ENCODE assay signal across 8 cellular contexts in genomic region chr20:62303049-62303326, GRCh38. TPM values are rescaled to one million over a fixed set of nuclear protein-coding genes. Genes with fewer than 3 reads are reported as not detected.
DNase-seq lines count a peak whose midpoint lies in the region; TF ChIP-seq lines count a peak whose summit lies in the region.

No MANE protein-coding gene starts in this region.

- H3K14ac ChIP-seq in neuronal stem cell (ENCODE audit: low read length) = peak overlapping the region; percentile 38

- no peak overlapping the region for H3K4ac ChIP-seq in neuronal stem cell (ENCODE audit: low read length)

- peak overlapping the region in 7 of 8 donors; percentile 93 to 100 (median 97) for H3K4me3 Mint-ChIP-seq in CD4-positive, alpha-beta memory T cell
- peak overlapping the region; percentile 87 for H3K4me3 Mint-ChIP-seq in endodermal cell

- H2BK15ac ChIP-seq in neuronal stem cell (ENCODE audit: low read length) = no peak overlapping the region

- H3K9me3 Mint-ChIP-seq in CD4-positive, alpha-beta memory T cell = no peaks in the 10 kb centered on the region
- H3K9me3 Mint-ChIP-seq in endodermal cell = peaks cover 1% of the 10 kb centered on the region

- WGBS in endodermal cell (ENCODE audit: insufficient coverage in 1 of 2, insufficient read length in 1 of 2), 2 experiments = 0% methylated on average over 18 to 39 of the region's 39 CpGs
- no CpG with 5 or more reads among the region's 39 CpGs for WGBS in neuronal stem cell (ENCODE audit: extremely low coverage in 2 of 2, insufficient read length in 2 of 2, insufficient replicate concordance in 1 of 2), 2 donors

- no peaks in the 10 kb centered on the region for H3K9me2 ChIP-seq in OCI-LY7 (ENCODE audit: insufficient read depth, low read length)

- H3K4me1 Mint-ChIP-seq in CD4-positive, alpha-beta memory T cell = peaks cover 10 to 32% (median 23%) of the 10 kb centered on the region in 4 donors
- H3K4me1 Mint-ChIP-seq in endodermal cell = peaks cover 14% of the 10 kb centered on the region

- POLR2A ChIA-PET in CD4-positive, alpha-beta memory T cell (lab: Charles Lee; ENCODE audit: partially characterized antibody) = interaction anchor here (2.3 kb wide), 1 partner anchor 83 kb away, joined by 19 read pairs; the partner anchor contains the start of gene RPS21
- POLR2A ChIA-PET in OCI-LY7 (lab: Charles Lee) = interaction anchor here (0.9 kb wide), 1 partner anchor 67 kb away, joined by 4 read pairs; no protein-coding TSS in a partner anchor

- CTCF ChIA-PET in CD4-positive, alpha-beta memory T cell (lab: Charles Lee; ENCODE audit: partially characterized antibody) = interaction anchor here (1.7 kb wide), 1 partner anchor 80 kb away, joined by 7 read pairs; no protein-coding TSS in a partner anchor
- CTCF ChIA-PET in OCI-LY7 (lab: Charles Lee; ENCODE audit: unreplicated experiment) = no interaction called here

- H4K8ac ChIP-seq in neuronal stem cell (ENCODE audit: low read depth, low read length) = no peak overlapping the region

- peaks cover 7 to 28% of the 10 kb centered on the region in 2 donors for H3K36me3 Mint-ChIP-seq in CD4-positive, alpha-beta memory T cell
- peaks cover 25% of the 10 kb centered on the region for H3K36me3 Mint-ChIP-seq in endodermal cell (ENCODE audit: low read depth)

- peak overlapping the region; percentile 90 for H2BK5ac ChIP-seq in neuronal stem cell (ENCODE audit: low read length)

- H3K4me3 ChIP-seq in CD4-positive, alpha-beta memory T cell (ENCODE audit: low read length in 2 of 2) = peak overlapping the region in 1 of 2 donors; percentile 96
- H3K4me3 ChIP-seq in OCI-LY7 (ENCODE audit: low read depth, low read length, poor library complexity, severe bottlenecking) = peak overlapping the region; percentile 100
- peak overlapping the region; percentile 98 for H3K4me3 ChIP-seq in endodermal cell (ENCODE audit: low read length)
- peak overlapping the region; percentile 97 for H3K4me3 ChIP-seq in neuronal stem cell (ENCODE audit: low read length in 2 of 2)

- peak overlapping the region; percentile 90 for H2AK5ac ChIP-seq in neuronal stem cell (ENCODE audit: low read depth, low read length)

- H3K4me1 ChIP-seq in CD4-positive, alpha-beta memory T cell (ENCODE audit: insufficient read depth, low read length) = peaks cover 30% of the 10 kb centered on the region
- H3K4me1 ChIP-seq in OCI-LY7 (ENCODE audit: insufficient read depth, low read length, poor library complexity, severe bottlenecking) = peaks cover 27% of the 10 kb centered on the region
- peaks cover 13% of the 10 kb centered on the region for H3K4me1 ChIP-seq in endodermal cell (ENCODE audit: control insufficient read depth, insufficient read depth, low read length)
- peaks cover 8 to 10% of the 10 kb centered on the region in 2 donors for H3K4me1 ChIP-seq in neuronal stem cell (ENCODE audit: control insufficient read depth in 2 of 2, insufficient read depth in 1 of 2, low read depth in 1 of 2, low read length in 2 of 2)

- peak overlapping the region; percentile 57 to 99 (median 98) for H3K27ac Mint-ChIP-seq in CD4-positive, alpha-beta memory T cell
- peak overlapping the region; percentile 78 for H3K27ac Mint-ChIP-seq in endodermal cell

- H3K18ac ChIP-seq in neuronal stem cell (ENCODE audit: low read length) = peak overlapping the region; percentile 85

- H3K79me2 ChIP-seq in OCI-LY7 (ENCODE audit: insufficient read depth, low read depth, low read length) = peaks cover 32% of the 10 kb centered on the region

- H2AFZ ChIP-seq in OCI-LY7 (ENCODE audit: low read length) (no peak overlapping the region), neuronal stem cell (ENCODE audit: low read length) (peak overlapping the region; percentile 72)

- intact Hi-C loops in CD4-positive, alpha-beta memory T cell (cut with micrococcal nuclease) = loop anchor here (5.0 kb wide), 1 partner anchor 291 kb away; no protein-coding TSS in a partner anchor
- intact Hi-C loops in OCI-LY7 (cut with micrococcal nuclease; ENCODE audit: unreplicated experiment) = loop anchor here (2.0 kb wide), 1 partner anchor 104 kb away; the partner anchor contains the start of gene CABLES2

- H4K20me1 ChIP-seq in OCI-LY7 (ENCODE audit: insufficient read depth, low read length) = peaks cover 16% of the 10 kb centered on the region; the same call in 1 of the 2 replicates

- H3K27me3 Mint-ChIP-seq in CD4-positive, alpha-beta memory T cell = no peaks in the 10 kb centered on the region
- no peaks in the 10 kb centered on the region for H3K27me3 Mint-ChIP-seq in endodermal cell (ENCODE audit: insufficient read depth)

- H3K4me2 ChIP-seq in OCI-LY7 (ENCODE audit: low read length) = peak overlapping the region; percentile 82
- peak overlapping the region; percentile 89 for H3K4me2 ChIP-seq in neuronal stem cell (ENCODE audit: insufficient read depth, low read length, poor library complexity, severe bottlenecking)

- H2BK120ac ChIP-seq in neuronal stem cell (ENCODE audit: low read depth, low read length) = no peak overlapping the region

- no TSS peak for BruUV-seq in OCI-LY7 (replicated peaks; lab: Mats Ljungman, UMichigan)

- H3K9ac ChIP-seq in endodermal cell (ENCODE audit: extremely low read depth, low read length, poor library complexity, severe bottlenecking) (peak overlapping the region; percentile 84), neuronal stem cell (ENCODE audit: low read depth, low read length, poor library complexity) (peak overlapping the region; percentile 99)

- H3K23ac ChIP-seq in neuronal stem cell (ENCODE audit: low read depth, low read length, poor library complexity) = peak overlapping the region; percentile 85

- H3K79me1 ChIP-seq in neuronal stem cell (ENCODE audit: low read depth, low read length) = peaks cover 31% of the 10 kb centered on the region

- no peak overlapping the region for H4K91ac ChIP-seq in neuronal stem cell (ENCODE audit: low read depth, low read length, poor library complexity)

- no peak for TF ChIP-seq CTCF in OCI-LY7 (conservative IDR thresholded peaks at IDR 0.05; ENCODE audit: low read length)
- no peak for TF ChIP-seq CTCF in endodermal cell (conservative IDR thresholded peaks at IDR 0.05)

- no peak for DNase-seq in CD4-positive, alpha-beta memory T cell
- DNase-seq in OCI-LY7 (ENCODE audit: low spot score) (no peak), endodermal cell (no peak), neuronal stem cell (ENCODE audit: low spot score) (no peak), NCI-H1092 treated with DMSO at 0.1 percent for 48 hours (lab: John Stamatoyannopoulos, UW) (no peak), NCI-H2227 (lab: John Stamatoyannopoulos, UW; ENCODE audit: unreplicated experiment) (no peak), NCI-H2081 (lab: John Stamatoyannopoulos, UW) (no peak), GM19238 (ENCODE audit: insufficient read length, low spot score) (no peak)

- H3K9me3 ChIP-seq in CD4-positive, alpha-beta memory T cell (ENCODE audit: control insufficient read depth in 1 of 2, low read length in 2 of 2) = no peaks in the 10 kb centered on the region
- H3K9me3 ChIP-seq in OCI-LY7 (ENCODE audit: low read length) (no peaks in the 10 kb centered on the region), endodermal cell (ENCODE audit: control insufficient read depth, low read length) (no peaks in the 10 kb centered on the region), neuronal stem cell (replicated peaks in 1 of 2; ENCODE audit: control insufficient read depth in 2 of 2, insufficient read depth in 1 of 2, low read depth in 1 of 2, low read length in 2 of 2) (no peaks in the 10 kb centered on the region)

- H3K36me3 ChIP-seq in CD4-positive, alpha-beta memory T cell (ENCODE audit: insufficient read depth, low read length) = peaks cover 31% of the 10 kb centered on the region
- H3K36me3 ChIP-seq in OCI-LY7 (ENCODE audit: insufficient read depth, low read length) = peaks cover 48% of the 10 kb centered on the region
- peaks cover 41% of the 10 kb centered on the region for H3K36me3 ChIP-seq in endodermal cell (ENCODE audit: control insufficient read depth, insufficient read depth, low read length)
- H3K36me3 ChIP-seq in neuronal stem cell (replicated peaks in 1 of 2; ENCODE audit: control insufficient read depth in 2 of 2, insufficient read depth in 2 of 2, low read length in 2 of 2) = peaks cover 35 to 50% of the 10 kb centered on the region in 2 donors

- peak overlapping the region; percentile 41 for H2BK12ac ChIP-seq in neuronal stem cell (ENCODE audit: low read length)

- H3K27ac ChIP-seq in CD4-positive, alpha-beta memory T cell (ENCODE audit: low read depth, low read length) = peak overlapping the region; percentile 90
- H3K27ac ChIP-seq in OCI-LY7 (ENCODE audit: low read depth, low read length, poor library complexity, severe bottlenecking) (peak overlapping the region; percentile 8), endodermal cell (ENCODE audit: low read depth, low read length) (peak overlapping the region; percentile 66), neuronal stem cell (replicated peaks; ENCODE audit: low read length) (no peak overlapping the region)

- no peaks in the 10 kb centered on the region for H3K27me3 ChIP-seq in CD4-positive, alpha-beta memory T cell (ENCODE audit: insufficient read depth, low read length)
- H3K27me3 ChIP-seq in endodermal cell (ENCODE audit: control insufficient read depth, insufficient read depth, low read length, poor library complexity, severe bottlenecking) (no peaks in the 10 kb centered on the region), neuronal stem cell (ENCODE audit: control insufficient read depth in 3 of 3, insufficient read depth in 3 of 3, low read depth in 1 of 3, low read length in 3 of 3) (no peaks in the 10 kb centered on the region)

RNA-seq across cellular contexts. Expression of gene ADRM1, which starts 0.2 kb away (rescaled TPM):
- total RNA-seq in CD4-positive, alpha-beta memory T cell = 10 to 100 TPM; 59.4 to 62.2 TPM
- 100 to 1,000 TPM in 1 of 2 donors, 10 to 100 TPM in 1; 95.8 to 102 TPM for polyA plus RNA-seq in CD4-positive, alpha-beta memory T cell
- 123 and 128 TPM in 2 replicates for total RNA-seq in OCI-LY7 (2014; rRNA removed; shearing (Covaris generic))
- total RNA-seq in OCI-LY7 (2022) (70.7 and 87.0 TPM in 2 replicates), endodermal cell (100 to 1,000 TPM; 105 to 106 TPM)
- 77.9 TPM for polyA plus RNA-seq in endodermal cell (2013, experiment 1 of 2)
- polyA plus RNA-seq in endodermal cell (2013, experiment 2 of 2) = 81.6 TPM
- polyA plus RNA-seq in neuronal stem cell (2013, experiment 1 of 2) = 69.1 TPM
- 69.0 TPM for polyA plus RNA-seq in neuronal stem cell (2013, experiment 2 of 2)
